8 cellular contexts compared by ENCODE assay signal in the genomic region with DNA sequence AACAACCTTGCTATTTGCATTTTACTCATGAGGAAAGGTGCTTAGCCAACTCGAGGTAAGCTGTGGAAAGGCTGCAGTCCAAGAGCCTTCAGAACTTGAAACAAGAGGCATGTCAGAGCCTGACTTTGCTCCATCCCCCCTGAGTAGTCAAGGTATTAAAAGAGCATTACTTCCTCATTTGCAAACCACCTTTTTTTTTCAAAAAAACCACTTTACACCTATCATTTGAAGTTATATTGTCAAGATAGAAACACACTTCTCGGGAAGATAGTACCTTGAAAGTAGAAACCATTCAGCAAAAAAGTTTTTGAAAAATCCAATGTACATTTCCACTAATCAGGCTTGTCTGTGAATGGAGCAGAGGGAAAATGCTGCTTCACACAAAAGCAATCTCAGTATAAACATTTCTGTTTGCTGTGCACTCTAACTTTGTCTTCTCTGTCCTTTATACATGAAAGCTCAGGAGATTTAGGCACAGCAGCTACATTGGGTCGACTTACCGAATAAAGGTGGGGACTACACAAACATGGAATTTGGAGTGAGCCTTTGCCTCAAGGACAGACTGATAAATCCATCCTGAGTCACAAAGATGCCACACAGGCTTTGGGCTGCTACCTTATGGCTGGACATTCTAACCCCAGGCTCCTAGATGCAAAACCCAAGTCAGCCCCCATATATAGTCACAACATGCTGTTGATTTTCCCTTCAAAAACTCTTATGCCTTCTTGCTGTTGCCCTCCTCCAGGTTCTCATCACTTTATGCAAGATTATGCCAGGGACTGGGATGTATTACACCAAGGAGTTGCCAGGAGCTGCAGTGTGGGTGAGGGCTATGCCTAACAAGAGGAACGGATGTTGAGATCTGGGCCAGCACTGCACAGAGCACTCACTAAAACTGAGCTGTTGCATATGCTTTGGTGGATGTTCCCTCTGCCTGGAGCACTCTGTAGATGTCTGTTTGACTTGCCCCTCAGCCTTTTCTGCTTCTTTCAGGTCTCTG. TPM values are rescaled to one million over a fixed set of nuclear protein-coding genes. Genes with fewer than 3 reads are reported as not detected.
DNase-seq lines count a peak whose midpoint lies in the region; ATAC-seq and TF ChIP-seq lines count a peak whose summit lies in the region.

No MANE protein-coding gene starts in this region.

- peaks cover 0 to 23% (median 14%) of the 10 kb centered on the region in 4 donors for H3K4me1 ChIP-seq in tibial artery

- ATAC-seq in GM18861 (IDR thresholded peaks at IDR 0.05; ENCODE audit: unreplicated experiment) (peak; percentile 57), HG02678 (IDR thresholded peaks at IDR 0.05; ENCODE audit: unreplicated experiment) (peak; percentile 50), T-cell (replicated peaks in 1 of 4) (peak; percentile 52 to 59 (median 55))
- no peak for ATAC-seq in natural killer cell treated with Interleukin-12 subunit alpha and Interleukin-12 subunit beta and Interleukin-15 and Interleukin-18, amount 100 ng/mL, for 72 hours

- peaks cover 92 to 96% (median 95%) of the 10 kb centered on the region in 3 donors for H3K4me1 Mint-ChIP-seq in T-cell
- H3K4me1 Mint-ChIP-seq in natural killer cell treated with Interleukin-12 subunit alpha and Interleukin-12 subunit beta and Interleukin-15 and Interleukin-18, amount 100 ng/mL, for 72 hours (ENCODE audit: low read depth in 2 of 2), result peaks cover 61 to 84% of the 10 kb centered on the region in 2 donors

- no peak overlapping the region for H3K4me3 ChIP-seq in tibial artery

- H3K9me3 Mint-ChIP-seq in T-cell, result no peaks in the 10 kb centered on the region
- no peaks in the 10 kb centered on the region for H3K9me3 Mint-ChIP-seq in natural killer cell treated with Interleukin-12 subunit alpha and Interleukin-12 subunit beta and Interleukin-15 and Interleukin-18, amount 100 ng/mL, for 72 hours

- H3K27me3 Mint-ChIP-seq in T-cell, result no peaks in the 10 kb centered on the region
- H3K27me3 Mint-ChIP-seq in natural killer cell treated with Interleukin-12 subunit alpha and Interleukin-12 subunit beta and Interleukin-15 and Interleukin-18, amount 100 ng/mL, for 72 hours, result no peaks in the 10 kb centered on the region

- POLR2A ChIA-PET in T-cell (lab: Charles Lee), result interaction anchor here (0.5 to 2.0 kb wide), 7 partner anchors 8 to 80 kb away, joined by 3 to 12 read pairs (median 4); no protein-coding TSS in a partner anchor

- CTCF ChIA-PET in T-cell (lab: Charles Lee), result interaction anchor here (0.5 to 2.7 kb wide), 11 partner anchors 13 to 74 kb away, joined by 3 to 12 read pairs (median 5); no protein-coding TSS in a partner anchor

- H3K36me3 ChIP-seq in tibial artery, result no peaks in the 10 kb centered on the region

- peak overlapping the region; percentile 65 to 79 (median 70) for H3K4me3 Mint-ChIP-seq in T-cell
- peak overlapping the region; percentile 46 for H3K4me3 Mint-ChIP-seq in natural killer cell treated with Interleukin-12 subunit alpha and Interleukin-12 subunit beta and Interleukin-15 and Interleukin-18, amount 100 ng/mL, for 72 hours

- no peak overlapping the region for H3K27ac ChIP-seq in tibial artery

- DNase-seq in T-cell, result peak in 23 of 34 experiments; percentile 8 to 47 (median 27)
- DNase-seq in natural killer cell treated with Interleukin-12 subunit alpha and Interleukin-12 subunit beta and Interleukin-15 and Interleukin-18, amount 100 ng/mL, for 72 hours (ENCODE audit: low spot score), result no peak
- no peak for DNase-seq in tibial artery
- DNase-seq in NK-92 treated with Interleukin-12 subunit alpha and Interleukin-12 subunit beta, amount 100 ng/mL, for 24 hours (lab: John Stamatoyannopoulos, UW), result no peak
- DNase-seq in HuH-7.5 (ENCODE audit: low spot score), result no peak
- no peak for DNase-seq in activated CD4-positive, alpha-beta T cell treated with anti-CD3 and anti-CD28 coated beads for 48 hours

- peak overlapping the region; percentile 99 for H3K27ac Mint-ChIP-seq in T-cell
- H3K27ac Mint-ChIP-seq in natural killer cell treated with Interleukin-12 subunit alpha and Interleukin-12 subunit beta and Interleukin-15 and Interleukin-18, amount 100 ng/mL, for 72 hours, result peak overlapping the region; percentile 64 to 79

- no peak for TF ChIP-seq CTCF in tibial artery (IDR thresholded peaks at IDR 0.05)

- H3K27me3 ChIP-seq in tibial artery, result no peaks in the 10 kb centered on the region

- intact Hi-C loops in tibial artery (cut with DNase I; ENCODE audit: low total_unique reads), result no loop called here

- H3K36me3 Mint-ChIP-seq in T-cell, result no peaks in the 10 kb centered on the region
- H3K36me3 Mint-ChIP-seq in natural killer cell treated with Interleukin-12 subunit alpha and Interleukin-12 subunit beta and Interleukin-15 and Interleukin-18, amount 100 ng/mL, for 72 hours, result no peaks in the 10 kb centered on the region

- H3K9me3 ChIP-seq in tibial artery, result no peaks in the 10 kb centered on the region

RNA-seq across cellular contexts. Expression of a gene that starts 41.4 kb away (rescaled TPM):
- 100 to 1,000 TPM; 101 to 223 (median 123) TPM for total RNA-seq in T-cell
- total RNA-seq in natural killer cell treated with Interleukin-12 subunit alpha and Interleukin-12 subunit beta and Interleukin-15 and Interleukin-18, amount 100 ng/mL, for 72 hours, result 100 to 1,000 TPM in 1 of 2 donors, 10 to 100 TPM in 1; 73.4 to 140 TPM

Comparison
In these comparisons a context has a peak if more than half of its experiments do, and no peak if none do; other contexts are left out.
1. ATAC-seq: peak in GM18861 (single experiment), HG02678 (single experiment) and T-cell (4 of 4); none in natural killer cell treated with Interleukin-12 subunit alpha and Interleukin-12 subunit beta and Interleukin-15 and Interleukin-18, amount 100 ng/mL, for 72 hours (0 of 2).
2. DNase-seq: peak in T-cell (23 of 34); none in natural killer cell treated with Interleukin-12 subunit alpha and Interleukin-12 subunit beta and Interleukin-15 and Interleukin-18, amount 100 ng/mL, for 72 hours (single experiment), tibial artery (0 of 2), NK-92 treated with Interleukin-12 subunit alpha and Interleukin-12 subunit beta, amount 100 ng/mL, for 24 hours (single experiment), HuH-7.5 (single experiment) and activated CD4-positive, alpha-beta T cell treated with anti-CD3 and anti-CD28 coated beads for 48 hours (single experiment).